In genomic region chr1:95067069-95067468, GRCh38 we compare ENCODE assay signal across 1 cellular context.
TF ChIP-seq lines count a peak whose summit lies in the region.

No MANE protein-coding gene starts in this region.

TF ChIP-seq in HepG2, 621 proteins besides CTCF, POLR2A, EP300 and RAD21 (continued from another document and continues in another):
- TF ChIP-seq, protein P1, sequence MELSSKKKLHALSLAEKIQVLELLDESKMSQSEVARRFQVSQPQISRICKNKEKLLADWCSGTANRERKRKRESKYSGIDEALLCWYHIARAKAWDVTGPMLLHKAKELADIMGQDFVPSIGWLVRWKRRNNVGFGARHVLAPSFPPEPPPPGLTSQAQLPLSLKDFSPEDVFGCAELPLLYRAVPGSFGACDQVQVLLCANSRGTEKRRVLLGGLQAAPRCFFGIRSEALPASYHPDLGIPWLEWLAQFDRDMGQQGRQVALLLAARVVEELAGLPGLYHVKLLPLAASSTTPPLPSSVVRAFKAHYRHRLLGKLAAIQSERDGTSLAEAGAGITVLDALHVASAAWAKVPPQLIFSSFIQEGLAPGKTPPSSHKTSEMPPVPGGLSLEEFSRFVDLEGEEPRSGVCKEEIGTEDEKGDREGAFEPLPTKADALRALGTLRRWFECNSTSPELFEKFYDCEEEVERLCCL (CRISPR knock-in tag; IDR thresholded peaks at IDR 0.05; ENCODE audit: borderline replicate concordance) = no peak
- TF ChIP-seq, protein P2, sequence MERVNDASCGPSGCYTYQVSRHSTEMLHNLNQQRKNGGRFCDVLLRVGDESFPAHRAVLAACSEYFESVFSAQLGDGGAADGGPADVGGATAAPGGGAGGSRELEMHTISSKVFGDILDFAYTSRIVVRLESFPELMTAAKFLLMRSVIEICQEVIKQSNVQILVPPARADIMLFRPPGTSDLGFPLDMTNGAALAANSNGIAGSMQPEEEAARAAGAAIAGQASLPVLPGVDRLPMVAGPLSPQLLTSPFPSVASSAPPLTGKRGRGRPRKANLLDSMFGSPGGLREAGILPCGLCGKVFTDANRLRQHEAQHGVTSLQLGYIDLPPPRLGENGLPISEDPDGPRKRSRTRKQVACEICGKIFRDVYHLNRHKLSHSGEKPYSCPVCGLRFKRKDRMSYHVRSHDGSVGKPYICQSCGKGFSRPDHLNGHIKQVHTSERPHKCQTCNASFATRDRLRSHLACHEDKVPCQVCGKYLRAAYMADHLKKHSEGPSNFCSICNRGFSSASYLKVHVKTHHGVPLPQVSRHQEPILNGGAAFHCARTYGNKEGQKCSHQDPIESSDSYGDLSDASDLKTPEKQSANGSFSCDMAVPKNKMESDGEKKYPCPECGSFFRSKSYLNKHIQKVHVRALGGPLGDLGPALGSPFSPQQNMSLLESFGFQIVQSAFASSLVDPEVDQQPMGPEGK (CRISPR knock-in tag; IDR thresholded peaks at IDR 0.05) = peak; percentile 23; the same call in 1 of the 2 replicates
- TF ChIP-seq HCFC1 (IDR thresholded peaks at IDR 0.05; ENCODE audit: low read depth, low read length) (no peak), MLX (CRISPR knock-in tag; IDR thresholded peaks at IDR 0.05) (peak; percentile 79; the same call in 1 of the 2 replicates), NFE2 (CRISPR knock-in tag; IDR thresholded peaks at IDR 0.05) (no peak), ZNF205 (CRISPR knock-in tag; IDR thresholded peaks at IDR 0.05) (peak; percentile 84; the same call in 1 of the 2 replicates), GZF1 (CRISPR knock-in tag; IDR thresholded peaks at IDR 0.05) (no peak), THRA (CRISPR knock-in tag; IDR thresholded peaks at IDR 0.05; ENCODE audit: borderline replicate concordance) (peak; percentile 87; the same call in 1 of the 2 replicates), HDAC2 (CRISPR knock-in tag; IDR thresholded peaks at IDR 0.05) (peak; percentile 85), NR2C2 (CRISPR knock-in tag; IDR thresholded peaks at IDR 0.05; ENCODE audit: borderline replicate concordance) (peak; percentile 67; the same call in 1 of the 2 replicates), SAFB2 (CRISPR knock-in tag; IDR thresholded peaks at IDR 0.05; ENCODE audit: borderline replicate concordance, low read depth) (no peak), ZNF75D (CRISPR knock-in tag; IDR thresholded peaks at IDR 0.05; ENCODE audit: borderline replicate concordance) (no peak), KMT2A (CRISPR knock-in tag; IDR thresholded peaks at IDR 0.05) (no peak), AGO1 (IDR thresholded peaks at IDR 0.05; ENCODE audit: low read depth, low read length, poor library complexity, severe bottlenecking) (no peak), SATB2 (CRISPR knock-in tag; IDR thresholded peaks at IDR 0.05) (0 out of 2 replicates have a peak, but pooled peaks have one; percentile 47), ZMAT3 (CRISPR knock-in tag; conservative IDR thresholded peaks at IDR 0.05) (no peak), ZNF780A (CRISPR knock-in tag; IDR thresholded peaks at IDR 0.05) (no peak), RERE (CRISPR knock-in tag; IDR thresholded peaks at IDR 0.05; ENCODE audit: low read depth) (0 out of 2 replicates have a peak, but pooled peaks have one; percentile 40), THAP11 (CRISPR knock-in tag; IDR thresholded peaks at IDR 0.05) (peak; percentile 78), ERF (CRISPR knock-in tag; IDR thresholded peaks at IDR 0.05) (peak; percentile 71; the same call in 1 of the 2 replicates), ZNF121 (CRISPR knock-in tag; IDR thresholded peaks at IDR 0.05) (0 out of 2 replicates have a peak, but pooled peaks have one; percentile 22), XBP1 (CRISPR knock-in tag; IDR thresholded peaks at IDR 0.05) (no peak), HDAC1 (CRISPR knock-in tag; IDR thresholded peaks at IDR 0.05) (peak; percentile 57), ARHGAP35 (CRISPR knock-in tag; IDR thresholded peaks at IDR 0.05; ENCODE audit: borderline replicate concordance) (no peak), RXRB (CRISPR knock-in tag; IDR thresholded peaks at IDR 0.05; ENCODE audit: borderline replicate concordance) (peak; percentile 96), ZNF224 (CRISPR knock-in tag; IDR thresholded peaks at IDR 0.05) (no peak), SIX1 (CRISPR knock-in tag; IDR thresholded peaks at IDR 0.05; ENCODE audit: borderline replicate concordance) (peak; percentile 49; the same call in 1 of the 2 replicates), ZNF503 (CRISPR knock-in tag; IDR thresholded peaks at IDR 0.05) (peak; percentile 85), HOXD1 (CRISPR knock-in tag; IDR thresholded peaks at IDR 0.05) (peak; percentile 66; the same call in 1 of the 2 replicates), SOX13 (IDR thresholded peaks at IDR 0.05) (peak; percentile 60; the same call in 1 of the 2 replicates), SOX13 (CRISPR knock-in tag; conservative IDR thresholded peaks at IDR 0.05 in 1 of 2, IDR thresholded peaks at IDR 0.05 in 1 of 2) (peak in 1 of 2 experiments; percentile 96; a peak in 2 of 4 replicates), ZNF510 (CRISPR knock-in tag; IDR thresholded peaks at IDR 0.05; ENCODE audit: low read depth) (no peak), SAP130 (CRISPR knock-in tag; IDR thresholded peaks at IDR 0.05; ENCODE audit: low read depth) (peak; percentile 40), FOXP4 (CRISPR knock-in tag; IDR thresholded peaks at IDR 0.05) (peak; percentile 97), MEIS2 (CRISPR knock-in tag; IDR thresholded peaks at IDR 0.05) (0 out of 2 replicates have a peak, but pooled peaks have one; percentile 31), TARDBP (CRISPR knock-in tag; IDR thresholded peaks at IDR 0.05) (peak; percentile 68; the same call in 1 of the 2 replicates), MAFK (conservative IDR thresholded peaks at IDR 0.05 in 1 of 2, IDR thresholded peaks at IDR 0.05 in 1 of 2; ENCODE audit: low read length in 2 of 2) (no peak)
- TF ChIP-seq, protein P3, sequence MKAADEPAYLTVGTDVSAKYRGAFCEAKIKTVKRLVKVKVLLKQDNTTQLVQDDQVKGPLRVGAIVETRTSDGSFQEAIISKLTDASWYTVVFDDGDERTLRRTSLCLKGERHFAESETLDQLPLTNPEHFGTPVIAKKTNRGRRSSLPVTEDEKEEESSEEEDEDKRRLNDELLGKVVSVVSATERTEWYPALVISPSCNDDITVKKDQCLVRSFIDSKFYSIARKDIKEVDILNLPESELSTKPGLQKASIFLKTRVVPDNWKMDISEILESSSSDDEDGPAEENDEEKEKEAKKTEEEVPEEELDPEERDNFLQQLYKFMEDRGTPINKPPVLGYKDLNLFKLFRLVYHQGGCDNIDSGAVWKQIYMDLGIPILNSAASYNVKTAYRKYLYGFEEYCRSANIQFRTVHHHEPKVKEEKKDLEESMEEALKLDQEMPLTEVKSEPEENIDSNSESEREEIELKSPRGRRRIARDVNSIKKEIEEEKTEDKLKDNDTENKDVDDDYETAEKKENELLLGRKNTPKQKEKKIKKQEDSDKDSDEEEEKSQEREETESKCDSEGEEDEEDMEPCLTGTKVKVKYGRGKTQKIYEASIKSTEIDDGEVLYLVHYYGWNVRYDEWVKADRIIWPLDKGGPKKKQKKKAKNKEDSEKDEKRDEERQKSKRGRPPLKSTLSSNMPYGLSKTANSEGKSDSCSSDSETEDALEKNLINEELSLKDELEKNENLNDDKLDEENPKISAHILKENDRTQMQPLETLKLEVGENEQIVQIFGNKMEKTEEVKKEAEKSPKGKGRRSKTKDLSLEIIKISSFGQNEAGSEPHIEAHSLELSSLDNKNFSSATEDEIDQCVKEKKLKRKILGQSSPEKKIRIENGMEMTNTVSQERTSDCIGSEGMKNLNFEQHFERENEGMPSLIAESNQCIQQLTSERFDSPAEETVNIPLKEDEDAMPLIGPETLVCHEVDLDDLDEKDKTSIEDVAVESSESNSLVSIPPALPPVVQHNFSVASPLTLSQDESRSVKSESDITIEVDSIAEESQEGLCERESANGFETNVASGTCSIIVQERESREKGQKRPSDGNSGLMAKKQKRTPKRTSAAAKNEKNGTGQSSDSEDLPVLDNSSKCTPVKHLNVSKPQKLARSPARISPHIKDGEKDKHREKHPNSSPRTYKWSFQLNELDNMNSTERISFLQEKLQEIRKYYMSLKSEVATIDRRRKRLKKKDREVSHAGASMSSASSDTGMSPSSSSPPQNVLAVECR (CRISPR knock-in tag; IDR thresholded peaks at IDR 0.05; ENCODE audit: borderline replicate concordance) = peak; percentile 28; the same call in 1 of the 2 replicates
